Comparison of ENCODE assay signal across 25 cellular contexts in genomic region chr2:50392185-50392584, GRCh38.
"Had no signal": no experiment of that assay in that cellular context is flagged by ENCODE, and none has a peak within 500 bp of the region (broad histone marks: within the 10 kb centered on the region; RNA-seq: fewer than 3 reads in every experiment).

No MANE protein-coding gene starts in this region.

- DNase-seq: activated B cell treated with CpG ODN at 0.5 μM for 24 hours; activated CD4-positive, alpha-beta memory T cell treated with anti-CD3 and anti-CD28 coated beads for 36 hours; activated CD4-positive, alpha-beta T cell treated with anti-CD3 and anti-CD28 coated beads for 4 hours; activated CD4-positive, alpha-beta T cell treated with anti-CD3 and anti-CD28 coated beads, Interleukin-2, amount 10 ng/mL, durations not matched to agents 24 days and 14 days; activated CD4-positive, alpha-beta T cell treated with anti-CD3 and anti-CD28 coated beads, Interleukin-2, amount 50 U/mL, for 1 hour; activated CD4-positive, alpha-beta T cell treated with anti-CD3 and anti-CD28 coated beads, Interleukin-2, amount 50 U/mL, for 4 hours; activated CD4-positive, CD25-positive, alpha-beta regulatory T cell treated with anti-CD3 and anti-CD28 coated beads, Interleukin-2, amount 50 U/mL, for 72 hours; activated CD8-positive, alpha-beta memory T cell treated with anti-CD3 and anti-CD28 coated beads, Interleukin-2, amount 50 U/mL, for 4 hours; activated CD8-positive, alpha-beta T cell treated with anti-CD3 and anti-CD28 coated beads for 36 hours; activated gamma-delta T cell; activated naive CD4-positive, alpha-beta T cell treated with anti-CD3 and anti-CD28 coated beads, Interleukin-2, amount 10 ng/mL, durations not matched to agents 7 days and 5 days; activated naive CD4-positive, alpha-beta T cell treated with Interleukin-2 at 50 U/mL for 16 hours; activated naive CD8-positive, alpha-beta T cell treated with anti-CD3 and anti-CD28 coated beads, Interleukin-2, amount 10 ng/mL, durations not matched to agents 7 days and 5 days; activated naive CD8-positive, alpha-beta T cell treated with anti-CD3 and anti-CD28 coated beads, Interleukin-2, amount 50 U/mL, for 24 hours; activated T-cell treated with anti-CD3 and anti-CD28 coated beads for 4 hours; activated T-cell treated with anti-CD3 and anti-CD28 coated beads, Interleukin-2, amount 50 U/mL, for 1 hour; activated T-cell treated with anti-CD3 and anti-CD28 coated beads, Interleukin-2, amount 50 U/mL, for 4 hours; activated T-cell treated with anti-CD3 and anti-CD28 coated beads, Interleukin-2, amount 50 U/mL, for 72 hours; amygdala; anterior cingulate cortex; caudate nucleus; cerebellar nuclear complex; T-helper 2 cell; T-helper 9 cell had no signal

- ATAC-seq: activated CD8-positive, alpha-beta T cell treated with anti-CD3 and anti-CD28 coated beads for 36 hours; activated naive CD8-positive, alpha-beta T cell treated with anti-CD3 and anti-CD28 coated beads, Interleukin-2, amount 50 U/mL, for 24 hours; activated T-cell treated with anti-CD3 and anti-CD28 coated beads, Interleukin-2, amount 50 U/mL, for 4 hours; activated T-cell treated with anti-CD3 and anti-CD28 coated beads, Interleukin-2, amount 50 U/mL, for 72 hours; activated T-helper 17 cell treated with anti-CD3 and anti-CD28 coated beads, Interleukin-2, amount 50 U/mL, for 72 hours had no signal
